In genomic region chr18:12657048-12657848, GRCh38 we compare ENCODE assay signal across 8 cellular contexts. TPM values are rescaled to one million over a fixed set of nuclear protein-coding genes. Genes with fewer than 3 reads are reported as not detected.
A peak's percentile ranks its signal among the peaks of the same experiment; 100 is the strongest.
DNase-seq lines count a peak whose midpoint lies in the region; ATAC-seq and TF ChIP-seq lines count a peak whose summit lies in the region.

No MANE protein-coding gene starts in this region.

- peak; percentile 39 for ATAC-seq in GM18505 (IDR thresholded peaks at IDR 0.05; ENCODE audit: unreplicated experiment)
- ATAC-seq in HG03045 (IDR thresholded peaks at IDR 0.05; ENCODE audit: unreplicated experiment) = peak; percentile 41
- peak; percentile 34 for ATAC-seq in left colon

- TF ChIP-seq POLR2A in GM18505 (IDR thresholded peaks at IDR 0.05; ENCODE audit: borderline replicate concordance, extremely low read depth, insufficient read depth, insufficient read length) = no peak

- no peaks in the 10 kb centered on the region for H3K9me3 ChIP-seq in AG04450 (ENCODE audit: control insufficient read depth, insufficient read depth, low read length)

- peak overlapping the region; percentile 68 for H3K4me3 ChIP-seq in AG04450 (ENCODE audit: low read depth, low read length)

- intact Hi-C loops in left colon (cut with DNase I, micrococcal nuclease) = no loop called here

- no peaks in the 10 kb centered on the region for H3K27me3 ChIP-seq in AG04450 (ENCODE audit: control insufficient read depth, insufficient read depth, low read length)

- H3K27ac ChIP-seq in AG04450 (ENCODE audit: low read depth, low read length) = no peak overlapping the region

- CTCF ChIA-PET in AG04450 (lab: Charles Lee) = no interaction called here

- POLR2A ChIA-PET in AG04450 (lab: Yijun Ruan, JAX) = no interaction called here

- DNase-seq in AG04450 (ENCODE audit: low read depth, low spot score) (no peak), SW480 (ENCODE audit: low spot score) (peak; percentile 41), cerebellar cortex (ENCODE audit: low spot score) (peak; percentile 44), left colon (peak in 1 of 2 donors; percentile 36), cerebellar nuclear complex (lab: John Stamatoyannopoulos, UW) (no peak)
- peak; percentile 1 to 2 for DNase-seq in stimulated activated CD4-positive, alpha-beta T cell treated with anti-CD3 and anti-CD28 coated beads, Interleukin-4, amount 100 ng/mL, for 4 hours

- TF ChIP-seq CTCF in AG04450 (IDR thresholded peaks at IDR 0.05; ENCODE audit: low read depth, low read length) = no peak

RNA-seq across cellular contexts. Expression of gene SPIRE1, which starts 0.7 kb away (rescaled TPM):
- polyA plus RNA-seq in AG04450 (2011; rRNA removed) = 16.3 and 22.2 TPM in 2 replicates
- 23.8 and 25.5 TPM in 2 replicates for polyA minus RNA-seq in AG04450 (2011; rRNA and poly(A)+ RNA removed)
- total RNA-seq in left colon = 10 to 100 TPM in 1 of 2 donors, 1 to 10 TPM in 1; 5.0 to 13.3 TPM

RNA-seq across cellular contexts. Expression of gene CEP76, which starts 45.3 kb away (rescaled TPM):
- polyA plus RNA-seq in AG04450 (2011; rRNA removed) = 5.6 and 7.6 TPM in 2 replicates
- polyA minus RNA-seq in AG04450 (2011; rRNA and poly(A)+ RNA removed) = 4.0 and 6.3 TPM in 2 replicates
- 1 to 10 TPM; 4.9 to 5.3 TPM for total RNA-seq in left colon

RNA-seq across cellular contexts. Expression of gene PSMG2, which starts 45.6 kb away (rescaled TPM):
- polyA plus RNA-seq in AG04450 (2011; rRNA removed) = 79.4 and 96.2 TPM in 2 replicates
- 34.9 and 38.3 TPM in 2 replicates for polyA minus RNA-seq in AG04450 (2011; rRNA and poly(A)+ RNA removed)
- total RNA-seq in left colon = 10 to 100 TPM; 56.7 to 69.9 TPM

Comparison
In these comparisons a context has a peak if more than half of its experiments do, and no peak if none do; other contexts are left out.
1. DNase-seq: peak in SW480 (single experiment), cerebellar cortex (single experiment) and stimulated activated CD4-positive, alpha-beta T cell treated with anti-CD3 and anti-CD28 coated beads, Interleukin-4, amount 100 ng/mL, for 4 hours (2 of 2); none in AG04450 (single experiment) and cerebellar nuclear complex (0 of 2).
2. Peak in every context shown above with its lines, with median percentiles within 50 percentile points of each other: ATAC-seq.